9 cellular contexts compared by ENCODE assay signal in the genomic region with DNA sequence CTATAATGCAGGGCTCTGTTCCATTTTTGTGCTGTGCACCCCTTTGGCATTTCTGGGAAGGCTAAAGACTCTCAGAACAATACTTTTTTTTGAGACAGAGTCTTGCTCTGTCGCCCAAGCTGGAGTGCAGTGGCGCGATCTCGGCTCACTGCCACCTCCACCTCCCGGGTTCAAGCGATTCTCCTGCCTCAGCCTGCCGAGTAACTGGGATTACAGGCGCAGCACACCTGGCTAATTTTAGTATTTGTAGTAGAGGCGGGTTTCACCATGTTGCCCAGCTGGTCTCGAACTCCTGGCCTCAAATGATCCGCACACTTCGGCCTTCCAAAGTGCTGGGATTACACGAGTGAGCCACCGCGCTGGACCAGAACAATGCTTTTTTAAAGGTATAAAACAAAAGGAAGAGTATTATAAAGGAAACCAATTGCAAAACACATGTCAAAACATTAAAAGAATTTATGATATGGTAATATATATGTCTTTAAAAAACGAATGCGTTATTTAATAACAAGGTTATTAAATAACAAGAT. TPM values are rescaled to one million over a fixed set of nuclear protein-coding genes. Genes with fewer than 3 reads are reported as not detected.
A peak's percentile ranks its signal among the peaks of the same experiment; 100 is the strongest.
DNase-seq lines count a peak whose midpoint lies in the region; ATAC-seq, FAIRE-seq and TF ChIP-seq lines count a peak whose summit lies in the region.
"Had no signal": no experiment of that assay in that cellular context is flagged by ENCODE, and none has a peak within 500 bp of the region (broad histone marks: within the 10 kb centered on the region; RNA-seq: fewer than 3 reads in every experiment).

No MANE protein-coding gene starts in this region.

- RAD21 ChIA-PET in GM12878 (lab: Charles Lee; ENCODE audit: unreplicated experiment), result interaction anchor here (1.1 to 1.4 kb wide), 2 partner anchors 48 to 178 kb away, joined by 3 read pairs; a partner anchor contains a TSS

- no peak for DNase-seq in left ventricle myocardium inferior
- no peak for DNase-seq in left cardiac atrium
- no peak for DNase-seq in GM12878 (ENCODE audit: low read depth, low spot score)
- no peak for DNase-seq in vagina (ENCODE audit: extremely low spot score in 2 of 2)
- DNase-seq in NCI-H1436 treated with DMSO at 0.1 percent for 48 hours (lab: John Stamatoyannopoulos, UW), result no peak
- DNase-seq in activated CD4-positive, alpha-beta T cell treated with anti-CD3 and anti-CD28 coated beads, Interleukin-2, amount 50 U/mL, for 48 hours, result no peak
- DNase-seq: NCI-H748 treated with DMSO at 0.1 percent for 48 hours had no signal

- POLR2A ChIA-PET in GM12878 (lab: Charles Lee), result no interaction called here

- H3K36me3 ChIP-seq in left ventricle myocardium inferior, result no peaks in the 10 kb centered on the region
- H3K36me3 ChIP-seq in GM12878 (ENCODE audit: control insufficient read depth in 2 of 2, insufficient read depth in 2 of 2, low read length in 1 of 2), result no peaks in the 10 kb centered on the region
- H3K36me3 ChIP-seq in mesodermal cell (ENCODE audit: control insufficient read depth, insufficient read depth, low read length), result no peaks in the 10 kb centered on the region
- H3K36me3 ChIP-seq in vagina, result no peaks in the 10 kb centered on the region

- H3K9me3 ChIP-seq in left ventricle myocardium inferior (replicated peaks), result no peaks in the 10 kb centered on the region
- H3K9me3 ChIP-seq in GM12878 (replicated peaks; ENCODE audit: control insufficient read depth, insufficient read depth, low read length), result no peaks in the 10 kb centered on the region
- no peaks in the 10 kb centered on the region for H3K9me3 ChIP-seq in mesodermal cell (ENCODE audit: control insufficient read depth, low read length)
- no peaks in the 10 kb centered on the region for H3K9me3 ChIP-seq in vagina

- H4K20me1 ChIP-seq in GM12878 (ENCODE audit: control insufficient read depth, insufficient read depth), result no peaks in the 10 kb centered on the region

- WGBS in GM12878 (ENCODE audit: insufficient coverage, insufficient replicate concordance, low lambda C conversion rate, missing lambda C conversion rate), result 27% methylated on average over 17 of the region's 17 CpGs
- 78 to 85% methylated on average over 9 to 12 of the region's 17 CpGs for WGBS in mesodermal cell (ENCODE audit: insufficient coverage in 2 of 2), 2 experiments

- peaks cover 32% of the 10 kb centered on the region for H3K79me2 ChIP-seq in GM12878 (ENCODE audit: control insufficient read depth, insufficient read depth, low read length)

- FAIRE-seq in GM12878 (lab: Jason Lieb, UNC), result no peak

- H3K27me3 ChIP-seq in left ventricle myocardium inferior (ENCODE audit: low read depth) (no peaks in the 10 kb centered on the region), GM12878 (replicated peaks in 1 of 2; ENCODE audit: control insufficient read depth in 2 of 2, insufficient read depth in 2 of 2, low read length in 1 of 2) (no peaks in the 10 kb centered on the region), vagina (no peaks in the 10 kb centered on the region)

- H3K4me1 ChIP-seq in left ventricle myocardium inferior (peaks cover 57% of the 10 kb centered on the region), GM12878 (ENCODE audit: control insufficient read depth, insufficient read depth, low read length) (peaks cover 26% of the 10 kb centered on the region), mesodermal cell (ENCODE audit: control insufficient read depth, insufficient read depth, low read length, poor library complexity, severe bottlenecking) (peaks cover 6% of the 10 kb centered on the region), vagina (peaks cover 72% of the 10 kb centered on the region)

- H3K4me3 ChIP-seq in left ventricle myocardium inferior (peak overlapping the region; percentile 84), GM12878 (peak overlapping the region; percentile 86), mesodermal cell (ENCODE audit: extremely low read depth, insufficient read depth, low read length, poor library complexity, severe bottlenecking) (peak overlapping the region; percentile 43), vagina (peak overlapping the region; percentile 54 to 62)

- BruUV-seq in GM12878 (replicated peaks; lab: Mats Ljungman, UMichigan), result no TSS peak

- no peak for TF ChIP-seq RAD21 in GM12878 (IDR thresholded peaks at IDR 0.05; ENCODE audit: insufficient read depth, low read depth, low read length)

- H3K4me2 ChIP-seq in GM12878 (ENCODE audit: control insufficient read depth, insufficient read depth), result peak overlapping the region; percentile 62

- H3K27ac ChIP-seq in left ventricle myocardium inferior (replicated peaks) (peak overlapping the region; percentile 95), GM12878 (ENCODE audit: control insufficient read depth, insufficient read depth) (peak overlapping the region; percentile 74), mesodermal cell (ENCODE audit: low read depth, low read length, severe bottlenecking) (no peak overlapping the region), vagina (peak overlapping the region; percentile 83)

- no peak for TF ChIP-seq CTCF in left ventricle myocardium inferior (IDR thresholded peaks at IDR 0.05; ENCODE audit: borderline replicate concordance)
- no peak for TF ChIP-seq CTCF in GM12878 (IDR thresholded peaks at IDR 0.05 in 2 of 3, conservative IDR thresholded peaks at IDR 0.05 in 1 of 3; ENCODE audit: control insufficient read depth in 2 of 3, extremely low read depth in 1 of 3, insufficient read depth in 1 of 3, low read depth in 3 of 3, low read length in 3 of 3)
- TF ChIP-seq CTCF in vagina (IDR thresholded peaks at IDR 0.05), result no peak

- SMC1A ChIA-PET in GM12878 (lab: Charles Lee; ENCODE audit: uncharacterized antibody, unreplicated experiment), result no interaction called here

- TF ChIP-seq EP300 in GM12878 (IDR thresholded peaks at IDR 0.05; ENCODE audit: borderline replicate concordance in 1 of 2, control insufficient read depth in 1 of 2, low read depth in 2 of 2, low read length in 2 of 2), result no peak

- ATAC-seq in left cardiac atrium (no peak), GM12878 (peak; percentile 2; the same call in 2 of the 3 replicates), HG03045 (IDR thresholded peaks at IDR 0.05; ENCODE audit: unreplicated experiment) (no peak)

- TF ChIP-seq POLR2A in GM12878 (IDR thresholded peaks at IDR 0.05; ENCODE audit: low read depth, low read length) (no peak), vagina (IDR thresholded peaks at IDR 0.05) (no peak)

- intact Hi-C loops in left ventricle myocardium inferior (cut with micrococcal nuclease) (no loop called here), left cardiac atrium (cut with DNase I) (no loop called here), GM12878 (cut with micrococcal nuclease; ENCODE audit: unreplicated experiment) (loop anchor here (2.0 to 10.0 kb wide), 2 partner anchors 49 to 441 kb away; a partner anchor contains a TSS), vagina (cut with DNase I) (no loop called here)

- in situ Hi-C loops in GM12878 (cut with MboI), result no loop called here

- CTCF ChIA-PET in GM12878 (lab: Yijun Ruan, JAX), result interaction anchor here (0.9 to 2.7 kb wide), 3 partner anchors 22 to 69 kb away, joined by 3 to 10 read pairs (median 3); no protein-coding TSS in a partner anchor

- H3K9ac ChIP-seq in GM12878 (ENCODE audit: control insufficient read depth, insufficient read depth, low read length), result peak overlapping the region; percentile 81

- peak overlapping the region; percentile 81 for H2AFZ ChIP-seq in GM12878 (ENCODE audit: control insufficient read depth, low read depth, low read length)

RNA-seq across cellular contexts. Expression of a gene that starts 1.0 kb away (rescaled TPM):
- 16.5 TPM for total RNA-seq in left ventricle myocardium inferior
- 10 to 100 TPM; 24.8 to 29.0 TPM for total RNA-seq in left cardiac atrium
- total RNA-seq in GM12878 (2013; cell fraction: nucleolus; rRNA removed), result 14.8 and 18.0 TPM in 2 replicates
- 46.8 and 64.1 TPM in 2 replicates for total RNA-seq in GM12878 (2014; rRNA removed)
- 44.0 and 46.0 TPM in 2 replicates for total RNA-seq in GM12878 (2014; rRNA removed; fragmentation: Illumina TruSeq; extraction: Trizol)
- 34.4 and 39.9 TPM in 2 replicates for total RNA-seq in GM12878 (2021)
- 22.8 TPM for polyA plus RNA-seq in GM12878 (2011; ENCODE audit: low read depth)
- 74.7 and 83.8 TPM in 2 replicates for polyA plus RNA-seq in GM12878 (2011; rRNA removed)
- 49.9 and 54.3 TPM in 2 replicates for polyA plus RNA-seq in GM12878 (2011; cell fraction: cytosol; rRNA removed)
- polyA plus RNA-seq in GM12878 (2011; cell fraction: nucleus; rRNA removed), result 26.0 and 29.2 TPM in 2 replicates
- 21.7 and 29.6 TPM in 2 replicates for polyA plus RNA-seq in GM12878 (2012)
- polyA plus RNA-seq in GM12878 (2014; fragmentation: Illumina TruSeq; extraction: Trizol), result 44.4 and 47.2 TPM in 2 replicates
- 10 to 100 TPM; 14.5 to 25.6 TPM for polyA plus RNA-seq in GM12878 (2014; fragmentation: Nextera tagmentation; extraction: Ambion mirVana)
- 34.6 and 39.5 TPM in 2 replicates for polyA plus RNA-seq in GM12878 (2014; rRNA removed)
- polyA plus RNA-seq in GM12878 (2016; fragmentation: Nextera tagmentation; extraction: Ambion mirVana), result 10 to 100 TPM; 59.1 to 61.9 TPM
- polyA minus RNA-seq in GM12878 (2011; rRNA and poly(A)+ RNA removed), result 49.6 and 51.2 TPM in 2 replicates
- 18.0 and 23.8 TPM in 2 replicates for polyA minus RNA-seq in GM12878 (2011; cell fraction: cytosol; rRNA and poly(A)+ RNA removed)
- polyA minus RNA-seq in GM12878 (2011; cell fraction: nucleus; rRNA and poly(A)+ RNA removed), result 10.6 and 14.7 TPM in 2 replicates
- polyA plus RNA-seq in mesodermal cell (2013, experiment 1 of 2), result 0.59 TPM
- polyA plus RNA-seq in mesodermal cell (2013, experiment 2 of 2), result 0.66 TPM
- total RNA-seq in vagina, result 52.8 TPM

RNA-seq across cellular contexts. Expression of a gene that starts 48.6 kb away (rescaled TPM):
- total RNA-seq in left ventricle myocardium inferior, result 24.3 TPM
- total RNA-seq in left cardiac atrium, result 10 to 100 TPM; 27.7 to 37.0 TPM
- 52.2 and 54.0 TPM in 2 replicates for total RNA-seq in GM12878 (2013; cell fraction: nucleolus; rRNA removed)
- 34.1 and 44.4 TPM in 2 replicates for total RNA-seq in GM12878 (2014; rRNA removed)
- 47.1 and 48.8 TPM in 2 replicates for total RNA-seq in GM12878 (2014; rRNA removed; fragmentation: Illumina TruSeq; extraction: Trizol)
- total RNA-seq in GM12878 (2021), result 25.6 and 34.5 TPM in 2 replicates
- 27.7 TPM for polyA plus RNA-seq in GM12878 (2011; ENCODE audit: low read depth)
- polyA plus RNA-seq in GM12878 (2011; rRNA removed), result 25.4 and 39.1 TPM in 2 replicates
- 12.2 and 13.9 TPM in 2 replicates for polyA plus RNA-seq in GM12878 (2011; cell fraction: cytosol; rRNA removed)
- 5.6 and 9.9 TPM in 2 replicates for polyA plus RNA-seq in GM12878 (2011; cell fraction: nucleus; rRNA removed)
- polyA plus RNA-seq in GM12878 (2012), result 33.5 and 40.5 TPM in 2 replicates
- polyA plus RNA-seq in GM12878 (2014; fragmentation: Illumina TruSeq; extraction: Trizol), result 38.8 and 49.8 TPM in 2 replicates
- polyA plus RNA-seq in GM12878 (2014; fragmentation: Nextera tagmentation; extraction: Ambion mirVana), result 10 to 100 TPM; 13.5 to 16.9 TPM
- 20.5 and 29.8 TPM in 2 replicates for polyA plus RNA-seq in GM12878 (2014; rRNA removed)
- 10 to 100 TPM; 31.3 to 36.2 TPM for polyA plus RNA-seq in GM12878 (2016; fragmentation: Nextera tagmentation; extraction: Ambion mirVana)
- polyA minus RNA-seq in GM12878 (2011; rRNA and poly(A)+ RNA removed), result 9.4 and 11.5 TPM in 2 replicates
- polyA minus RNA-seq in GM12878 (2011; cell fraction: cytosol; rRNA and poly(A)+ RNA removed), result 8.4 and 17.8 TPM in 2 replicates
- 4.2 and 10.4 TPM in 2 replicates for polyA minus RNA-seq in GM12878 (2011; cell fraction: nucleus; rRNA and poly(A)+ RNA removed)
- 36.9 TPM for polyA plus RNA-seq in mesodermal cell (2013, experiment 1 of 2)
- 39.1 TPM for polyA plus RNA-seq in mesodermal cell (2013, experiment 2 of 2)
- 45.2 TPM for total RNA-seq in vagina
